In the genomic region with DNA sequence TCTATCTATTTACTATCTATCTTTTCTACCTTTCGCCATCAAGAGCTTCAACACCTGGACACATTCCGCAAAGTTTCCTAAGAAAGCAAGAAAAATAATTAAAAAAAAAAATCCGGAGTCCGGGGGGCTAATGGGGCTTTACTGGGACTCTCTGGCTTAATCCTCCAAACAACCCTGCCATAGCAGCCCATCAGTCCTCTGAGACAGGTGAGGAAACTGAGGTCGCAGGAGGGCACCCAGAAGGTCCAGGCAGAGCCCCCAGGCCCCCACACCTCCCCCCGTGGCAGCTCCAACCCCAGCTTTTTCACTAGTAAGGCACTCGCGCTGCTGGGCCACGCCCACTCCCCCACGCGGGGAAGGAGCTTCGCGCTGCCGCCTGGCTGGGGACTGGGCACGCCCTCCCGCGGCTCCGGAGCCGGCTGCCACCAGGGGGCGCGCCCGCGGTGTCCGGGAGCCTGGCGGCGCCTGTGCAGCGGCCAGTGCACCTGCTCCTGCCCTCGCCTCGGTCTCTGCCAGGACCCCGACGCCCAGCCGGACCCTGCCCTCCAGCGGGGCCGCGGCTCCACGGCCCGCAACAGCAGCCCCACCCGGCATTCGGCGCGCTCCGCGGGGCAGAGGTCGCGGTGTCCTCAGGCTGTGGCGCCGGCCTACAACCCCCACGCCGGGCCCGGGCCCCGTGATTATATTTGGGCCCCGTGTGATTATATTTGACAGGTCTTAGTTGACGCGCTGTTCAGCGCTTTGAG, we compare ENCODE assay signal across 8 cellular contexts. TPM values are rescaled to one million over a fixed set of nuclear protein-coding genes. Genes with fewer than 3 reads are reported as not detected.
DNase-seq lines count a peak whose midpoint lies in the region; ATAC-seq and TF ChIP-seq lines count a peak whose summit lies in the region.

No MANE protein-coding gene starts in this region.

- peaks cover 8% of the 10 kb centered on the region for H3K27me3 ChIP-seq in RWPE2 (ENCODE audit: insufficient read depth, poor library complexity, severe bottlenecking)
- H3K27me3 ChIP-seq in osteoblast (ENCODE audit: insufficient read depth, low read length), result peaks cover 14% of the 10 kb centered on the region
- peaks cover 6% of the 10 kb centered on the region for H3K27me3 ChIP-seq in thoracic aorta (replicated peaks; ENCODE audit: insufficient read depth)

- no peaks in the 10 kb centered on the region for H3K79me2 ChIP-seq in osteoblast (ENCODE audit: insufficient read depth, low read length)

- no peak overlapping the region for H3K4me2 ChIP-seq in osteoblast (ENCODE audit: insufficient read depth, low read length)

- H3K36me3 ChIP-seq in RWPE2 (ENCODE audit: low read depth) (no peaks in the 10 kb centered on the region), osteoblast (ENCODE audit: insufficient read depth, low read length) (no peaks in the 10 kb centered on the region), thoracic aorta (no peaks in the 10 kb centered on the region)

- no peaks in the 10 kb centered on the region for H3K9me3 ChIP-seq in RWPE2 (ENCODE audit: severe bottlenecking)
- no peaks in the 10 kb centered on the region for H3K9me3 ChIP-seq in osteoblast (ENCODE audit: low read depth, low read length)
- no peaks in the 10 kb centered on the region for H3K9me3 ChIP-seq in thoracic aorta

- DNase-seq in CD1c-positive myeloid dendritic cell (ENCODE audit: extremely low spot score) (peak; percentile 89), HFF-Myc (ENCODE audit: extremely low read depth, low read depth) (no peak), RWPE2 (ENCODE audit: low spot score) (no peak), fibroblast of the conjunctiva (ENCODE audit: low read depth) (peak; percentile 4), osteoblast (ENCODE audit: insufficient read length, low spot score, missing footprints) (peak; percentile 93), thoracic aorta (ENCODE audit: low spot score) (no peak)
- DNase-seq in activated T-helper 1 cell treated with anti-CD3 and anti-CD28 coated beads, Interleukin-2, amount 50 U/mL, for 16 hours (ENCODE audit: low read depth in 1 of 2, low spot score in 1 of 2), result peak; percentile 67 to 79

- H3K4me3 ChIP-seq in HFF-Myc (replicated peaks; ENCODE audit: low read depth, low read length), result no peak overlapping the region
- H3K4me3 ChIP-seq in RWPE2 (ENCODE audit: severe bottlenecking), result no peak overlapping the region
- no peak overlapping the region for H3K4me3 ChIP-seq in osteoblast (ENCODE audit: insufficient read depth, low read length)
- H3K4me3 ChIP-seq in thoracic aorta, result peak overlapping the region; percentile 50

- H3K27ac ChIP-seq in RWPE2 (ENCODE audit: poor library complexity, severe bottlenecking) (no peak overlapping the region), osteoblast (ENCODE audit: low read depth, low read length) (no peak overlapping the region), thoracic aorta (no peak overlapping the region)

- H4K20me1 ChIP-seq in osteoblast (ENCODE audit: insufficient read depth, low read length), result no peaks in the 10 kb centered on the region

- ATAC-seq in RWPE2 (ENCODE audit: low read depth) (peak; percentile 73), thoracic aorta (ENCODE audit: insufficient number of reproducible peaks, low FRiP score, low read depth) (no peak), HG03097 (IDR thresholded peaks at IDR 0.05; ENCODE audit: low FRiP score, unreplicated experiment) (no peak)

- H2AFZ ChIP-seq in osteoblast (ENCODE audit: low read length), result no peak overlapping the region

- H3K4me1 ChIP-seq in RWPE2 (ENCODE audit: insufficient read depth, poor library complexity, severe bottlenecking), result no peaks in the 10 kb centered on the region
- H3K4me1 ChIP-seq in osteoblast (ENCODE audit: insufficient read depth, low read length), result no peaks in the 10 kb centered on the region
- H3K4me1 ChIP-seq in thoracic aorta (ENCODE audit: control insufficient read depth in 1 of 2, low read depth in 2 of 2), result peaks cover 0 to 7% of the 10 kb centered on the region in 2 donors

- TF ChIP-seq CTCF in HFF-Myc (IDR thresholded peaks at IDR 0.05; ENCODE audit: low read depth, low read length, missing control alignments) (peak; percentile 67), RWPE2 (IDR thresholded peaks at IDR 0.05; ENCODE audit: poor library complexity, severe bottlenecking) (peak; percentile 93), osteoblast (IDR thresholded peaks at IDR 0.05; ENCODE audit: extremely low read depth, low read depth, low read length) (peak; percentile 54), thoracic aorta (IDR thresholded peaks at IDR 0.05) (peak; percentile 91)

RNA-seq across cellular contexts. Expression of a gene that starts 54.1 kb away (rescaled TPM):
- total RNA-seq in osteoblast (7.7 and 8.3 TPM in 2 replicates), thoracic aorta (10 to 100 TPM; 10.2 to 18.8 TPM)

Comparison
In these comparisons a context has a peak if more than half of its experiments do, and no peak if none do; other contexts are left out.
1. DNase-seq: peak in CD1c-positive myeloid dendritic cell (single experiment), activated T-helper 1 cell treated with anti-CD3 and anti-CD28 coated beads, Interleukin-2, amount 50 U/mL, for 16 hours (2 of 2), fibroblast of the conjunctiva (single experiment) and osteoblast (single experiment); none in HFF-Myc (single experiment), RWPE2 (single experiment) and thoracic aorta (single experiment).
2. Peak in every context shown above with its lines, with median percentiles within 50 percentile points of each other: CTCF ChIP-seq.